Comparison of ENCODE assay signal across 1 cellular context in the genomic region with DNA sequence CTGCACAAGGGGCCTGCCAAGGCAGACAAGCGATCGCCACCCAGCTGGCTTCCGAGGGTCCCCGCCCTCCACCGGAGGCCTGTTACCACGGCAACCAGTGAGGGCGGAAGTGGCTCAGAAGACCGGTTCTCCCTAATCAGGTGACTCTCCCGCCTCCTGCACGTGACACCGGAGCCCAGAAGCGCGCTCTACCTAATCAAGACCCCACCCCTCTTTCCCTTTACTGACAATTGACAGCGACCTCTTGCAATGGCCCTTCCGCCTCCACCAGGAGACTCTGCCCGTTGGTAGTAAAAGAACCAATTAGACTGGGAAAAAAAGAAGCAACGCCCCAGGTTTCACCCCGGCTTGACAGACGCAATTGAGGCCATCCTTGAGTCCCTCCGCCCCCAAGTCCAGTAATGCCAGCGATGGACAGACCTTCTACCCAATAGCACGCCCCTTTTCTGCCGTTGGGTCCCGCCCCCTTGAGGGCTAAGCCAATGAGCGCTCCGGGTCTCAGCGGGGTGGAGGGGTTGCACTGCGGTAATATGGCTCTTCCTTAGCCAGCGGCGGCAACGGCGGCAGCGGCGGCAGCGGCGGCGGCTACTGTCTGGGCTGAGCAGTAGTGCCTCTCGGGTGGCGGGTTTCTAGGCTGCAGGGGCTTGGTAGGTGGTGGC.
TF ChIP-seq lines count a peak whose summit lies in the region.

A gene (plus strand): TSS at position 525 of the 659 bp plus-strand sequence. CDS start 198 bp downstream, outside the sequence.

TF ChIP-seq in H1, 55 proteins besides CTCF, POLR2A, EP300 and RAD21 (continued from another document):
- no peak for TF ChIP-seq GTF2F1 (IDR thresholded peaks at IDR 0.05; ENCODE audit: borderline replicate concordance, low read depth, low read length)
- no peak for TF ChIP-seq TAF7 (optimal IDR thresholded peaks at IDR 0.05; ENCODE audit: borderline replicate concordance, low read depth, low read length)
- TF ChIP-seq JUN (IDR thresholded peaks at IDR 0.05; ENCODE audit: low read depth, low read length) = no peak
- TF ChIP-seq TAF1 (IDR thresholded peaks at IDR 0.05; ENCODE audit: low read depth, low read length) = peak; percentile 59
- peak; percentile 97 for TF ChIP-seq SP1 (IDR thresholded peaks at IDR 0.05; ENCODE audit: low read depth, low read length)
- no peak; the same call in 1 of the 2 replicates for TF ChIP-seq SRF (IDR thresholded peaks at IDR 0.05; ENCODE audit: low read depth, low read length)
- TF ChIP-seq KDM1A (IDR thresholded peaks at IDR 0.05; ENCODE audit: borderline replicate concordance, low read length) = no peak
- TF ChIP-seq RNF2 (IDR thresholded peaks at IDR 0.05; ENCODE audit: borderline replicate concordance, low read depth, low read length, missing control alignments, poor library complexity, severe bottlenecking) = no peak
- TF ChIP-seq SUZ12 (IDR thresholded peaks at IDR 0.05; ENCODE audit: low read length) = no peak
- TF ChIP-seq NANOG (IDR thresholded peaks at IDR 0.05; ENCODE audit: insufficient read depth, low read depth, low read length, poor library complexity, severe bottlenecking) = peak; percentile 19
- TF ChIP-seq PHF8 (conservative IDR thresholded peaks at IDR 0.05; ENCODE audit: low read depth, low read length) = no peak
- TF ChIP-seq FOSL1 (IDR thresholded peaks at IDR 0.05; ENCODE audit: insufficient read depth, low read depth, low read length) = no peak
- peak; percentile 93 for TF ChIP-seq SP4 (IDR thresholded peaks at IDR 0.05; ENCODE audit: low read length)
- peak; percentile 27; the same call in 1 of the 2 replicates for TF ChIP-seq RBBP5 (IDR thresholded peaks at IDR 0.05; ENCODE audit: borderline replicate concordance, low read depth, low read length)
- TF ChIP-seq GABPA (IDR thresholded peaks at IDR 0.05; ENCODE audit: borderline replicate concordance, insufficient read depth, low read length) = no peak
- TF ChIP-seq TEAD4 (IDR thresholded peaks at IDR 0.05; ENCODE audit: low read depth, low read length) = no peak
- peak; percentile 93 for TF ChIP-seq SP2 (IDR thresholded peaks at IDR 0.05; ENCODE audit: low read length)
- TF ChIP-seq RFX5 (IDR thresholded peaks at IDR 0.05; ENCODE audit: borderline replicate concordance, low read depth, low read length) = no peak
- TF ChIP-seq, protein P1, sequence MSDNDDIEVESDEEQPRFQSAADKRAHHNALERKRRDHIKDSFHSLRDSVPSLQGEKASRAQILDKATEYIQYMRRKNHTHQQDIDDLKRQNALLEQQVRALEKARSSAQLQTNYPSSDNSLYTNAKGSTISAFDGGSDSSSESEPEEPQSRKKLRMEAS (IDR thresholded peaks at IDR 0.05) = peak; percentile 83
- peak; percentile 92 for TF ChIP-seq CHD2 (IDR thresholded peaks at IDR 0.05; ENCODE audit: low read length)
- 0 out of 2 replicates have a peak, but pooled peaks have one; percentile 5 for TF ChIP-seq JUND (IDR thresholded peaks at IDR 0.05; ENCODE audit: low read length)
- TF ChIP-seq ASH2L (IDR thresholded peaks at IDR 0.05; ENCODE audit: low read length) = no peak
- no peak for TF ChIP-seq BACH1 (IDR thresholded peaks at IDR 0.05; ENCODE audit: low read length)
- TF ChIP-seq TCF12 (IDR thresholded peaks at IDR 0.05; ENCODE audit: low read depth, low read length) = no peak
- TF ChIP-seq YY1 (IDR thresholded peaks at IDR 0.05; ENCODE audit: low read depth, low read length) = no peak
- TF ChIP-seq, protein P2, sequence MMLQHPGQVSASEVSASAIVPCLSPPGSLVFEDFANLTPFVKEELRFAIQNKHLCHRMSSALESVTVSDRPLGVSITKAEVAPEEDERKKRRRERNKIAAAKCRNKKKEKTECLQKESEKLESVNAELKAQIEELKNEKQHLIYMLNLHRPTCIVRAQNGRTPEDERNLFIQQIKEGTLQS (IDR thresholded peaks at IDR 0.05; ENCODE audit: insufficient read depth, low read depth, low read length) = peak; percentile 97
- no peak for TF ChIP-seq RXRA (IDR thresholded peaks at IDR 0.05; ENCODE audit: insufficient read depth, low read depth, low read length)
- TF ChIP-seq HDAC6 (IDR thresholded peaks at IDR 0.05; ENCODE audit: low read depth, low read length) = no peak
- TF ChIP-seq, protein P3, sequence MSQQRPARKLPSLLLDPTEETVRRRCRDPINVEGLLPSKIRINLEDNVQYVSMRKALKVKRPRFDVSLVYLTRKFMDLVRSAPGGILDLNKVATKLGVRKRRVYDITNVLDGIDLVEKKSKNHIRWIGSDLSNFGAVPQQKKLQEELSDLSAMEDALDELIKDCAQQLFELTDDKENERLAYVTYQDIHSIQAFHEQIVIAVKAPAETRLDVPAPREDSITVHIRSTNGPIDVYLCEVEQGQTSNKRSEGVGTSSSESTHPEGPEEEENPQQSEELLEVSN (IDR thresholded peaks at IDR 0.05) = peak; percentile 59
- TF ChIP-seq BCL11A (IDR thresholded peaks at IDR 0.05; ENCODE audit: low read depth in 2 of 2, low read length in 2 of 2) = no peak
- TF ChIP-seq EGR1 (IDR thresholded peaks at IDR 0.05; ENCODE audit: borderline replicate concordance, low read depth, low read length) = no peak
- no peak for TF ChIP-seq KDM5A (IDR thresholded peaks at IDR 0.05; ENCODE audit: low read length)
- peak; percentile 95 to 97 for TF ChIP-seq SIN3A (conservative IDR thresholded peaks at IDR 0.05 in 1 of 2, IDR thresholded peaks at IDR 0.05 in 1 of 2; ENCODE audit: low read depth in 1 of 2, low read length in 2 of 2)
- TF ChIP-seq CBX5 (IDR thresholded peaks at IDR 0.05; ENCODE audit: low read depth, low read length) = no peak
- TF ChIP-seq, protein P4, sequence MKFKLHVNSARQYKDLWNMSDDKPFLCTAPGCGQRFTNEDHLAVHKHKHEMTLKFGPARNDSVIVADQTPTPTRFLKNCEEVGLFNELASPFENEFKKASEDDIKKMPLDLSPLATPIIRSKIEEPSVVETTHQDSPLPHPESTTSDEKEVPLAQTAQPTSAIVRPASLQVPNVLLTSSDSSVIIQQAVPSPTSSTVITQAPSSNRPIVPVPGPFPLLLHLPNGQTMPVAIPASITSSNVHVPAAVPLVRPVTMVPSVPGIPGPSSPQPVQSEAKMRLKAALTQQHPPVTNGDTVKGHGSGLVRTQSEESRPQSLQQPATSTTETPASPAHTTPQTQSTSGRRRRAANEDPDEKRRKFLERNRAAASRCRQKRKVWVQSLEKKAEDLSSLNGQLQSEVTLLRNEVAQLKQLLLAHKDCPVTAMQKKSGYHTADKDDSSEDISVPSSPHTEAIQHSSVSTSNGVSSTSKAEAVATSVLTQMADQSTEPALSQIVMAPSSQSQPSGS (IDR thresholded peaks at IDR 0.05; ENCODE audit: low read length) = peak; percentile 53; the same call in 1 of the 2 replicates
